Comparison of ENCODE assay signal across 18 cellular contexts in genomic region chr12:71876400-71876799, GRCh38. TPM values are rescaled to one million over a fixed set of nuclear protein-coding genes. Genes with fewer than 3 reads are reported as not detected.
A peak's percentile ranks its signal among the peaks of the same experiment; 100 is the strongest.
DNase-seq lines count a peak whose midpoint lies in the region; ATAC-seq, FAIRE-seq and TF ChIP-seq lines count a peak whose summit lies in the region.
"Had no signal": no experiment of that assay in that cellular context is flagged by ENCODE, and none has a peak within 500 bp of the region (broad histone marks: within the 10 kb centered on the region; RNA-seq: fewer than 3 reads in every experiment).

No MANE protein-coding gene starts in this region.

- BruUV-seq in A673 (replicated peaks; lab: Mats Ljungman, UMichigan) (no TSS peak), PC-3 (replicated peaks; lab: Mats Ljungman, UMichigan) (no TSS peak)

- DNase-seq in A673 (ENCODE audit: low spot score) (peak; percentile 65), HFFc6 (no peak), chondrocyte (ENCODE audit: low spot score) (no peak), myocyte (ENCODE audit: low read depth) (peak; percentile 53), DMS153 treated with DMSO at 0.1 percent for 48 hours (lab: John Stamatoyannopoulos, UW; ENCODE audit: unreplicated experiment) (no peak), PC-3 (no peak), HTR-8/SVneo (ENCODE audit: insufficient read length, low spot score) (no peak)
- DNase-seq: CD8-positive, alpha-beta memory T cell; IMR-90; Kasumi-1; MV-4-11; NCI-H1436; NCI-H2081; NCI-H526; SK-N-SH had no signal

- no peaks in the 10 kb centered on the region for H3F3A ChIP-seq in PC-3 (ENCODE audit: low read length, unreplicated experiment)

- H3K27me3 ChIP-seq in A673 (replicated peaks; ENCODE audit: insufficient read depth, low read depth, low read length, poor library complexity) (no peaks in the 10 kb centered on the region), PC-3 (ENCODE audit: low read length) (no peaks in the 10 kb centered on the region)

- no peaks in the 10 kb centered on the region for H3K9me3 ChIP-seq in A673 (ENCODE audit: low read depth, low read length, poor library complexity, severe bottlenecking)
- no peaks in the 10 kb centered on the region for H3K9me3 ChIP-seq in PC-3 (ENCODE audit: low read length)
- H3K9me3 ChIP-seq: SK-N-SH had no signal

- no peak for FAIRE-seq in HTR-8/SVneo (lab: Jason Lieb, UNC)
- FAIRE-seq: H54 had no signal

- 0 out of 2 replicates have a peak, but pooled peaks cover 6% of the 10 kb centered on the region for H3K79me2 ChIP-seq in PC-3 (ENCODE audit: low read length)

- CTCF ChIA-PET in A673 (lab: Charles Lee) (interaction anchor here (0.9 kb wide), 1 partner anchor 96 kb away, joined by 4 read pairs; no protein-coding TSS in a partner anchor), PC-3 (lab: Charles Lee) (no interaction called here)

- no peak overlapping the region for H3K9ac ChIP-seq in PC-3 (ENCODE audit: low read length)
- H3K9ac ChIP-seq: SK-N-SH had no signal

- no peak for ATAC-seq in PC-3
- ATAC-seq in HG03442 (IDR thresholded peaks at IDR 0.05; ENCODE audit: unreplicated experiment), result no peak
- ATAC-seq: Right ventricle myocardium inferior had no signal

- H3K36me3 ChIP-seq in A673 (ENCODE audit: insufficient read depth, low read length, poor library complexity, severe bottlenecking) (peaks cover 22% of the 10 kb centered on the region), PC-3 (ENCODE audit: low read depth, low read length) (peaks cover 12% of the 10 kb centered on the region)

- no peaks in the 10 kb centered on the region for H3K9me2 ChIP-seq in PC-3 (replicated peaks; ENCODE audit: low read length)
- H3K9me2 ChIP-seq: SK-N-SH had no signal

- H3K4me3 Mint-ChIP-seq in HFFc6 (no peak overlapping the region), chondrocyte (ENCODE audit: unreplicated experiment) (no peak overlapping the region)
- H3K4me3 Mint-ChIP-seq: CD8-positive, alpha-beta memory T cell had no signal

- H3K27ac ChIP-seq in A673 (ENCODE audit: low read depth, low read length, poor library complexity, severe bottlenecking), result peak overlapping the region; percentile 99
- H3K27ac ChIP-seq in PC-3 (ENCODE audit: low read length), result no peak overlapping the region

- POLR2A ChIA-PET in A673 (lab: Charles Lee; ENCODE audit: low non-redundant PET), result no interaction called here
- POLR2A ChIA-PET in PC-3 (lab: Charles Lee; ENCODE audit: unreplicated experiment), result no interaction called here

- H3K9me3 Mint-ChIP-seq in HFFc6 (no peaks in the 10 kb centered on the region), chondrocyte (ENCODE audit: low read depth) (no peaks in the 10 kb centered on the region)
- H3K9me3 Mint-ChIP-seq: CD8-positive, alpha-beta memory T cell had no signal

- no peak overlapping the region for H3K4me2 ChIP-seq in PC-3 (ENCODE audit: low read length)
- H3K4me2 ChIP-seq: SK-N-SH had no signal

- H3K27ac Mint-ChIP-seq in HFFc6, result peak overlapping the region; percentile 63
- peak overlapping the region; percentile 84 for H3K27ac Mint-ChIP-seq in chondrocyte (ENCODE audit: unreplicated experiment)

- H3K4me1 ChIP-seq in A673 (ENCODE audit: insufficient read depth, low read length, poor library complexity, severe bottlenecking) (peaks cover 91% of the 10 kb centered on the region), PC-3 (ENCODE audit: insufficient read depth, low read length) (peaks cover 10% of the 10 kb centered on the region)

- peaks cover 1% of the 10 kb centered on the region; the same call in 1 of the 2 replicates for H3K27me3 Mint-ChIP-seq in HFFc6 (ENCODE audit: insufficient read depth)
- H3K27me3 Mint-ChIP-seq in chondrocyte (ENCODE audit: low read depth), result no peaks in the 10 kb centered on the region
- H3K27me3 Mint-ChIP-seq: CD8-positive, alpha-beta memory T cell had no signal

- no peak overlapping the region for H3K4me3 ChIP-seq in A673 (ENCODE audit: low read depth, low read length, poor library complexity, severe bottlenecking)
- H3K4me3 ChIP-seq in PC-3 (ENCODE audit: low read length), result no peak overlapping the region

- peaks cover 31% of the 10 kb centered on the region for H3K4me1 Mint-ChIP-seq in HFFc6 (ENCODE audit: low read depth)
- peaks cover 28% of the 10 kb centered on the region for H3K4me1 Mint-ChIP-seq in chondrocyte (ENCODE audit: low read depth)

- TF ChIP-seq CTCF in A673 (conservative IDR thresholded peaks at IDR 0.05; ENCODE audit: low read depth, low read length) (no peak), HFFc6 (IDR thresholded peaks at IDR 0.05) (no peak), chondrocyte (IDR thresholded peaks at IDR 0.05) (no peak), PC-3 (conservative IDR thresholded peaks at IDR 0.05; ENCODE audit: low read depth, low read length) (no peak)

- H2AFZ ChIP-seq in PC-3 (ENCODE audit: low read length), result no peak overlapping the region

- H3K36me3 Mint-ChIP-seq in HFFc6 (ENCODE audit: low read depth), result peaks cover 16% of the 10 kb centered on the region
- peaks cover 12% of the 10 kb centered on the region for H3K36me3 Mint-ChIP-seq in chondrocyte (ENCODE audit: low read depth)

- intact Hi-C loops in A673 (cut with micrococcal nuclease; ENCODE audit: unreplicated experiment) (loop anchor here (2.0 to 5.0 kb wide), 4 partner anchors 79 to 686 kb away; no protein-coding TSS in a partner anchor), PC-3 (cut with micrococcal nuclease) (no loop called here)

- H4K20me1 ChIP-seq in PC-3 (ENCODE audit: low read length), result no peaks in the 10 kb centered on the region

RNA-seq across cellular contexts. Expression of gene TBC1D15, which starts 36.8 kb away (rescaled TPM):
- total RNA-seq in A673 (2021), result 138 and 160 TPM in 2 replicates
- 10 to 100 TPM; 27.3 to 39.1 (median 32.9) TPM for total RNA-seq in HFFc6 (2021; fragmentation: NEBNext Ultra II Directional; extraction: Animal tissue kit (Norgen Biotek cat#: 25700))
- total RNA-seq in chondrocyte, result 31.3 to 40.2 TPM (median 36.1 TPM) in 3 replicates
- total RNA-seq in myocyte, result 16.2 and 17.7 TPM in 2 replicates
- 14.3 TPM for polyA plus RNA-seq in myocyte (2012)
- total RNA-seq in PC-3 (2014; rRNA removed), result 9.7 and 12.5 TPM in 2 replicates

Comparison
In these comparisons a context has a peak if more than half of its experiments do, and no peak if none do; other contexts are left out.
1. DNase-seq: peak in A673 (single experiment) and myocyte (single experiment); none in HFFc6 (single experiment), chondrocyte (single experiment), DMS153 treated with DMSO at 0.1 percent for 48 hours (single experiment), PC-3 (single experiment) and HTR-8/SVneo (single experiment).